Comparison of ENCODE assay signal across 9 cellular contexts in the genomic region with DNA sequence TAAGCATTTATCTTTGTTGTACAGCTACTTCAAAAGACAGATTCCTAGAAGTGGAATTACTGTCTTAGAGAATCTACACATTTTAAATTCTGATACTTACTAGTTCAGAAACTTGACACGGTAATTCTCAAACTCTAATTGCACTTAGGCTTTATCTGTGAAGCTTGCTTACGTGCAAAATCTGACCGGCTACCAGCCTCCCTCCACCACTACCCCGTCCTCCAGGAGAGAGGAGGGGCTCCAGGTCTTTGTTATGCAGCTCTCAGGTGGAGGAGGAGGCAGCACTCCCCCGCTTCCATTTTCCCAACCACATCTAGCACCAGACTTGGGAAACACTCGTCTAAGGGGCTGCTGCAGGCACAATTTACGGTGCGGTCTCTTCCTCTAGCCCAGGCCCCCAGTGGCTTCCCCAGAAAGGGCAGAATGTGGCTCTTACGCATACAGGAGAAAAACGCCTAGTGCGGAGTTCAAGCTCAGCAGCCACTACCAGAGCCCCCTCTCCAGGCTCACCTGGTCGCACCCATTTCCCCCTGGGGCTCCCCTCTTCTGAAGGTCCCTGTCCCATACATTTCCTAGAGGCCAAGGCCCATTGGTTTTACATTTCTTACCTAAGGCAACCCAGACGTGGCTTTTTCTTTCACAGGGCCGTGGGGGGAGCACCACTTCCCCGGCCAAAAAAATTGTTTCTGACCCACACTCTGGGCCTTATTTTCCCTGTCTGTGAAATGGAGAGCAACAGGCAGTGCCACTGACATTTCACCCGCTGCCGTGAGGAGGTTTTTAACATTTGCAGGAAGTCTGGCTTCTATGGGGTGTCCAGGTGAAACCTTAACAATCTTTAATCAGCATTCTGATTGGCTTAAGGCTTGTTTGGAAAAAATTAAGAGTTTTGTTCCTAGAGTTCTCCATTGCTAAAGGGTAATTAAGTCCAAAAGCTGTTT. TPM values are rescaled to one million over a fixed set of nuclear protein-coding genes. Genes with fewer than 3 reads are reported as not detected.
DNase-seq lines count a peak whose midpoint lies in the region; ATAC-seq, FAIRE-seq and TF ChIP-seq lines count a peak whose summit lies in the region.
"Had no signal": no experiment of that assay in that cellular context is flagged by ENCODE, and none has a peak within 500 bp of the region (broad histone marks: within the 10 kb centered on the region; RNA-seq: fewer than 3 reads in every experiment).

No MANE protein-coding gene starts in this region.

- no peak overlapping the region for H3K4me3 ChIP-seq in SK-N-SH (ENCODE audit: low read depth in 2 of 2, low read length in 1 of 2)
- no peak overlapping the region for H3K4me3 ChIP-seq in stomach
- H3K4me3 ChIP-seq: A549 had no signal

- POLR2A ChIA-PET in SK-N-SH (lab: Yijun Ruan, JAX): interaction anchor here (1.4 kb wide), 1 partner anchor 34 kb away, joined by 3 read pairs; the partner anchor contains the start of gene RAB5IF

- TF ChIP-seq CTCF in SK-N-SH (IDR thresholded peaks at IDR 0.05) (no peak), VCaP (conservative IDR thresholded peaks at IDR 0.05) (no peak), stomach (IDR thresholded peaks at IDR 0.05) (no peak)

- no peaks in the 10 kb centered on the region for H3K27me3 ChIP-seq in SK-N-SH (ENCODE audit: insufficient read depth)
- no peaks in the 10 kb centered on the region for H3K27me3 ChIP-seq in stomach

- H3K4me1 ChIP-seq in SK-N-SH (ENCODE audit: control insufficient read depth in 1 of 2, insufficient read depth in 2 of 2, low read depth in 1 of 2, low read length in 1 of 2) (peaks cover 17 to 20% of the 10 kb centered on the region in 2 experiments; a peak in 3 of 4 replicates), stomach (peaks cover 15 to 34% (median 31%) of the 10 kb centered on the region in 4 donors)

- peak overlapping the region; percentile 91 to 99 (median 96) for H3K27ac Mint-ChIP-seq in immature natural killer cell

- CTCF ChIA-PET in SK-N-SH (lab: Yijun Ruan, JAX): interaction anchor here (0.7 to 2.1 kb wide), 4 partner anchors 10 to 20 kb away, joined by 3 to 6 read pairs (median 4); no protein-coding TSS in a partner anchor

- TF ChIP-seq EP300 in SK-N-SH (IDR thresholded peaks at IDR 0.05; ENCODE audit: borderline replicate concordance in 1 of 2, low read depth in 1 of 2, low read length in 1 of 2) (no peak), stomach (IDR thresholded peaks at IDR 0.05) (no peak)

- peaks cover 9 to 24% (median 17%) of the 10 kb centered on the region in 3 donors for H3K27me3 Mint-ChIP-seq in immature natural killer cell (ENCODE audit: low read depth in 3 of 3)

- no peak for ATAC-seq in SK-N-SH treated with all-trans-retinoic acid at 6 μM for 48 hours
- ATAC-seq: A549 had no signal

- H3K9me3 Mint-ChIP-seq in immature natural killer cell: no peaks in the 10 kb centered on the region

- DNase-seq in SK-N-SH: no peak
- DNase-seq in immature natural killer cell: no peak
- DNase-seq in stomach: no peak
- DNase-seq in HTR-8/SVneo (ENCODE audit: insufficient read length, low spot score): no peak
- DNase-seq in COLO668 (lab: John Stamatoyannopoulos, UW; ENCODE audit: unreplicated experiment): no peak
- no peak for DNase-seq in posterior vena cava (ENCODE audit: low spot score)

- intact Hi-C loops in stomach (cut with DNase I; ENCODE audit: low total_unique reads): no loop called here
- intact Hi-C loops in posterior vena cava (cut with DNase I): no loop called here

- no peak overlapping the region for H3K9ac ChIP-seq in SK-N-SH

- H3K4me2 ChIP-seq in SK-N-SH: no peak overlapping the region

- H3K4me1 Mint-ChIP-seq in immature natural killer cell: peaks cover 27 to 31% of the 10 kb centered on the region in 2 donors

- H3F3A ChIP-seq in SK-N-SH (replicated peaks; ENCODE audit: insufficient read depth): peaks cover 42% of the 10 kb centered on the region

- no peak for TF ChIP-seq RAD21 in SK-N-SH (IDR thresholded peaks at IDR 0.05; ENCODE audit: low read length)

- H3K9me2 ChIP-seq in SK-N-SH: no peaks in the 10 kb centered on the region

- H3K79me2 ChIP-seq in SK-N-SH (ENCODE audit: insufficient read depth): peaks cover 25% of the 10 kb centered on the region

- H3K4me3 Mint-ChIP-seq in immature natural killer cell: peak overlapping the region; percentile 84 to 90 (median 85)

- H4K20me1 ChIP-seq in SK-N-SH (ENCODE audit: insufficient read depth): peaks cover 4% of the 10 kb centered on the region; the same call in 1 of the 2 replicates

- H2AFZ ChIP-seq in SK-N-SH (ENCODE audit: low read depth): peak overlapping the region; percentile 91; the same call in 1 of the 2 replicates

- FAIRE-seq in HTR-8/SVneo (lab: Jason Lieb, UNC): no peak
- FAIRE-seq: A549 had no signal

- H3K36me3 ChIP-seq in SK-N-SH (replicated peaks in 1 of 2; ENCODE audit: control insufficient read depth in 1 of 2, insufficient read depth in 2 of 2, low read length in 1 of 2) (no peaks in the 10 kb centered on the region), stomach (no peaks in the 10 kb centered on the region)

- H3K36me3 Mint-ChIP-seq in immature natural killer cell: no peaks in the 10 kb centered on the region

- no peaks in the 10 kb centered on the region for H3K9me3 ChIP-seq in SK-N-SH
- H3K9me3 ChIP-seq in stomach: no peaks in the 10 kb centered on the region
- H3K9me3 ChIP-seq: A549 had no signal

- 94% methylated on average over 17 of the region's 17 CpGs for WGBS in SK-N-SH (ENCODE audit: low lambda C conversion rate)
- 50 to 62% (median 60%) methylated on average over 17 of the region's 17 CpGs for WGBS in stomach, 5 donors

- TF ChIP-seq POLR2A in stomach (IDR thresholded peaks at IDR 0.05): no peak

- no peak overlapping the region; a peak in 1 of 4 replicates for H3K27ac ChIP-seq in SK-N-SH (ENCODE audit: low read depth in 2 of 2, low read length in 1 of 2)
- peak overlapping the region; percentile 75; the same call in 1 of the 2 replicates for H3K27ac ChIP-seq in VCaP
- H3K27ac ChIP-seq in stomach: peak overlapping the region; percentile 87 to 97 (median 94)

TF ChIP-seq in SK-N-SH, 30 proteins besides CTCF, POLR2A, EP300 and RAD21:
- no peak for TF ChIP-seq RCOR1 (IDR thresholded peaks at IDR 0.05; ENCODE audit: low read length)
- TF ChIP-seq, protein P1, sequence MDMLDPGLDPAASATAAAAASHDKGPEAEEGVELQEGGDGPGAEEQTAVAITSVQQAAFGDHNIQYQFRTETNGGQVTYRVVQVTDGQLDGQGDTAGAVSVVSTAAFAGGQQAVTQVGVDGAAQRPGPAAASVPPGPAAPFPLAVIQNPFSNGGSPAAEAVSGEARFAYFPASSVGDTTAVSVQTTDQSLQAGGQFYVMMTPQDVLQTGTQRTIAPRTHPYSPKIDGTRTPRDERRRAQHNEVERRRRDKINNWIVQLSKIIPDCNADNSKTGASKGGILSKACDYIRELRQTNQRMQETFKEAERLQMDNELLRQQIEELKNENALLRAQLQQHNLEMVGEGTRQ (IDR thresholded peaks at IDR 0.05; ENCODE audit: borderline replicate concordance, low read depth, low read length): no peak
- no peak for TF ChIP-seq FOSL2 (IDR thresholded peaks at IDR 0.05; ENCODE audit: borderline replicate concordance, low read depth)

TF ChIP-seq in SK-N-SH treated with all-trans-retinoic acid at 6 μM for 48 hours, 23 proteins besides CTCF, POLR2A, EP300 and RAD21 (continues in another document):
- TF ChIP-seq, protein P2, sequence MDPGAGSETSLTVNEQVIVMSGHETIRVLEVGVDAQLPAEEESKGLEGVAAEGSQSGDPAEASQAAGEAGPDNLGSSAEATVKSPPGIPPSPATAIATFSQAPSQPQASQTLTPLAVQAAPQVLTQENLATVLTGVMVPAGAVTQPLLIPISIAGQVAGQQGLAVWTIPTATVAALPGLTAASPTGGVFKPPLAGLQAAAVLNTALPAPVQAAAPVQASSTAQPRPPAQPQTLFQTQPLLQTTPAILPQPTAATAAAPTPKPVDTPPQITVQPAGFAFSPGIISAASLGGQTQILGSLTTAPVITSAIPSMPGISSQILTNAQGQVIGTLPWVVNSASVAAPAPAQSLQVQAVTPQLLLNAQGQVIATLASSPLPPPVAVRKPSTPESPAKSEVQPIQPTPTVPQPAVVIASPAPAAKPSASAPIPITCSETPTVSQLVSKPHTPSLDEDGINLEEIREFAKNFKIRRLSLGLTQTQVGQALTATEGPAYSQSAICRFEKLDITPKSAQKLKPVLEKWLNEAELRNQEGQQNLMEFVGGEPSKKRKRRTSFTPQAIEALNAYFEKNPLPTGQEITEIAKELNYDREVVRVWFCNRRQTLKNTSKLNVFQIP (CRISPR knock-in tag; IDR thresholded peaks at IDR 0.05; ENCODE audit: borderline replicate concordance, low read depth): no peak
- TF ChIP-seq GLIS3 (CRISPR knock-in tag; IDR thresholded peaks at IDR 0.05): no peak

RNA-seq across cellular contexts. Expression of gene TGIF2, which starts 1.6 kb away (rescaled TPM):
- polyA plus RNA-seq in SK-N-SH (2012; rRNA removed): 10.3 and 10.8 TPM in 2 replicates
- 9.4 and 11.0 TPM in 2 replicates for polyA plus RNA-seq in SK-N-SH (2012; cell fraction: cytosol; rRNA removed)
- polyA plus RNA-seq in SK-N-SH (2012; cell fraction: nucleus; rRNA removed): 8.9 and 12.7 TPM in 2 replicates
- polyA plus RNA-seq in immature natural killer cell: 10 to 100 TPM; 12.3 to 16.1 (median 14.9) TPM
- 10 to 100 TPM in 4 of 5 donors, not detected in 1; 14.9 to 24.6 (median 18.7) TPM for total RNA-seq in stomach
- polyA plus RNA-seq in stomach: 1 to 10 TPM; 4.6 to 5.2 (median 4.8) TPM
- total RNA-seq in posterior vena cava: 1 to 10 TPM; 5.3 to 7.6 TPM

RNA-seq across cellular contexts. Expression of gene MYL9, which starts 30.5 kb away (rescaled TPM):
- not detected in 2 replicates for polyA plus RNA-seq in SK-N-SH (2012; rRNA removed)
- polyA plus RNA-seq in SK-N-SH (2012; cell fraction: cytosol; rRNA removed): not detected in 2 replicates
- not detected in 2 replicates for polyA plus RNA-seq in SK-N-SH (2012; cell fraction: nucleus; rRNA removed)
- polyA plus RNA-seq in immature natural killer cell: 1 to 10 TPM in 1 of 3 donors, under 1 TPM in 2; 0.10 to 2.7 (median 0.48) TPM
- total RNA-seq in stomach: 100 to 1,000 TPM in 4 of 5 donors, 10 to 100 TPM in 1; 33.0 to 738 (median 258) TPM
- polyA plus RNA-seq in stomach: 100 to 1,000 TPM; 101 to 941 (median 189) TPM
- 1,000 to 10,000 TPM; 2,680 to 3,095 TPM for total RNA-seq in posterior vena cava

RNA-seq across cellular contexts. Expression of gene RAB5IF, which starts 33.7 kb away (rescaled TPM):
- polyA plus RNA-seq in SK-N-SH (2012; rRNA removed): 91.1 and 108 TPM in 2 replicates
- polyA plus RNA-seq in SK-N-SH (2012; cell fraction: cytosol; rRNA removed): 117 and 118 TPM in 2 replicates
- 46.3 and 65.7 TPM in 2 replicates for polyA plus RNA-seq in SK-N-SH (2012; cell fraction: nucleus; rRNA removed)
- polyA plus RNA-seq in immature natural killer cell: 100 to 1,000 TPM; 230 to 380 (median 276) TPM
- 100 to 1,000 TPM in 2 of 5 donors, 10 to 100 TPM in 3; 35.0 to 136 (median 96.4) TPM for total RNA-seq in stomach
- polyA plus RNA-seq in stomach: 100 to 1,000 TPM in 1 of 3 donors, 10 to 100 TPM in 2; 76.8 to 113 (median 84.6) TPM
- 10 to 100 TPM; 50.0 to 56.0 TPM for total RNA-seq in posterior vena cava

Comparison
In these comparisons a context has a peak if more than half of its experiments do, and no peak if none do; other contexts are left out.
1. H3K27ac ChIP-seq: peak in VCaP (single experiment) and stomach (5 of 5); none in SK-N-SH (0 of 2).
2. RNA of gene MYL9, which starts 30.5 kb away (polyA plus RNA-seq): 101 to 941 TPM in stomach; 0.10 to 2.7 TPM in immature natural killer cell and not detected in SK-N-SH; every median in the first group is over 10 times any median in the second.